In the genomic region with DNA sequence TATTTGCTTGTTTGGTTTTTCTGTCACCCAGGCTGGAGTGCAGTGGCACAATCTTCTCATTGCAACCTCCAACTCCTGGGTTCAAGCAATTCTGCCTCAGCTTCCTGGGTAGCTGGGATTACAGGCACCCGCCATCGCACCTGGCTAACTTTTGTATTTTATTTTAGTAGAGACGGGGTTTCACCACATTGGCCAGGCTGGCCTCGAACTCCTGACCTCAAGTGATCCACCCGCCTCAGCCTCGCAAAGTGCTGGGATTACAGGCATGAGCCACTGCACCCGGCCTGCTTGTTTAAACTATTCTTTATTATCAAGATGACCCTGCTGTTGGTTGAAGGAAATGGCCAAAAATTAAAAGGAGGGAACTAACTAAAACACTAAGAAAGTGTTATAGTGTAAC, we compare ENCODE assay signal across 1 cellular context.
TF ChIP-seq lines count a peak whose summit lies in the region.

No MANE protein-coding gene starts in this region.

TF ChIP-seq in H1, 55 proteins besides CTCF, POLR2A, EP300 and RAD21:
- TF ChIP-seq POLR2AphosphoS5 (IDR thresholded peaks at IDR 0.05; ENCODE audit: low read depth, low read length), result peak; percentile 27; the same call in 1 of the 2 replicates
TF ChIP-seq in H1: peak in this region for 1; not testable (repeated sequence) for 54.
